ENCODE assay signal across 22 cellular contexts in the genomic region with DNA sequence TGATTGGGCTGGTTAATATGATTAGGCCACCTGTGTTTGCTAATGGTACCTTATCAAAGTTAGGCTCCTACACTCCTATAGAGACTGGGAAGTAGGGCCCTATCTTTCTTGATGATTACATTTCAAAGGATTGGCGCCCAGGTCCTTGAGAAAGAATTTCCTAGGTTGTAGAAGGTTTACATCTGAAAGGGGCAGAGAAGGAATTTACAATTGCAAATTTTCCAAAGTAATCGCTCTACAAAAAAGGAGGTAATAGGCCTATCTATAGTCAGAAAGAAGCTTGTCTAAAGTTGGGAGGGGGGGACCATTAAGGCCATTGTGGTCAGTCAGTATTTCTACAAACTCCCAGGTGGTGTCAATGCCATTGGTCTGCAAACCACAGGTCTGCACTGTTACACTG.
A peak's percentile ranks its signal among the peaks of the same experiment; 100 is the strongest.
DNase-seq lines count a peak whose midpoint lies in the region; ATAC-seq, FAIRE-seq and TF ChIP-seq lines count a peak whose summit lies in the region.
"Had no signal": no experiment of that assay in that cellular context is flagged by ENCODE, and none has a peak within 500 bp of the region (broad histone marks: within the 10 kb centered on the region; RNA-seq: fewer than 3 reads in every experiment).

No MANE protein-coding gene starts in this region.

- no peaks in the 10 kb centered on the region for H3K4me1 ChIP-seq in A549
- no peaks in the 10 kb centered on the region for H3K4me1 ChIP-seq in iPS DF 6.9 (ENCODE audit: control insufficient read depth, insufficient read depth, low read length)
- H3K4me1 ChIP-seq: Peyer's patch, SJCRH30 had no signal

- H3K36me3 Mint-ChIP-seq in T-helper 17 cell (ENCODE audit: low read depth) = no peaks in the 10 kb centered on the region

- no peaks in the 10 kb centered on the region for H3K4me1 Mint-ChIP-seq in T-helper 17 cell

- DNase-seq in A549 (ENCODE audit: low read depth in 1 of 2, low spot score in 1 of 2) (no peak), RCC 7860 (ENCODE audit: low spot score) (peak; percentile 7), choroid plexus epithelial cell (ENCODE audit: low read depth) (peak; percentile 19), iPS DF 6.9 (ENCODE audit: low read depth, low spot score) (peak; percentile 22), T-helper 17 cell (no peak), T1000 (lab: John Stamatoyannopoulos, UW) (no peak), NOMO-1 (lab: John Stamatoyannopoulos, UW; ENCODE audit: unreplicated experiment in 2 of 2) (no peak)
- DNase-seq: 8988T, GDM1, HCEC 1CT, KG1, NCI-H1105, NCI-H146, NCI-H2029 treated with DMSO at 0.1 percent for 48 hours, NCI-H510A treated with DMSO at 0.1 percent for 48 hours, NCI-H748 treated with DMSO at 0.1 percent for 48 hours, Peyer's patch, SJCRH30 had no signal

- no peak for TF ChIP-seq POLR2A in A549 (IDR thresholded peaks at IDR 0.05; ENCODE audit: low read length)

- no peak for ATAC-seq in A549
- no peak for ATAC-seq in T-helper 17 cell
- no peak for ATAC-seq in GM21723 (IDR thresholded peaks at IDR 0.05; ENCODE audit: unreplicated experiment)

- no peak overlapping the region for H3K27ac Mint-ChIP-seq in T-helper 17 cell

- H3K4me3 Mint-ChIP-seq in T-helper 17 cell = no peak overlapping the region

- H3K27me3 Mint-ChIP-seq in T-helper 17 cell = no peaks in the 10 kb centered on the region

- FAIRE-seq in A549 (lab: Jason Lieb, UNC) = peak; percentile 28
- no peak for FAIRE-seq in RCC 7860 (lab: Jason Lieb, UNC)
- FAIRE-seq: GM18507 had no signal

- no peak for TF ChIP-seq RAD21 in A549 (conservative IDR thresholded peaks at IDR 0.05 in 1 of 2, IDR thresholded peaks at IDR 0.05 in 1 of 2)

- no peak for TF ChIP-seq EP300 in A549 (IDR thresholded peaks at IDR 0.05)

- H3K4me3 ChIP-seq in A549 (no peak overlapping the region), choroid plexus epithelial cell (ENCODE audit: low read depth, low read length) (no peak overlapping the region), iPS DF 6.9 (ENCODE audit: low read length) (no peak overlapping the region)
- H3K4me3 ChIP-seq: Peyer's patch, SJCRH30 had no signal

- TF ChIP-seq CTCF in A549 (IDR thresholded peaks at IDR 0.05) (no peak), choroid plexus epithelial cell (conservative IDR thresholded peaks at IDR 0.05; ENCODE audit: low read depth, low read length) (no peak)

- no peak overlapping the region for H3K27ac ChIP-seq in A549
- H3K27ac ChIP-seq in iPS DF 6.9 (ENCODE audit: low read length) = no peak overlapping the region
- H3K27ac ChIP-seq: C4-2B, HL-60, Peyer's patch, SJCRH30 had no signal

- no peaks in the 10 kb centered on the region for H3K9me3 ChIP-seq in A549
- H3K9me3 ChIP-seq in iPS DF 6.9 (ENCODE audit: control insufficient read depth, insufficient read depth, low read length) = no peaks in the 10 kb centered on the region
- H3K9me3 ChIP-seq in T-helper 17 cell (ENCODE audit: control insufficient read depth, low read length, poor library complexity, severe bottlenecking) = no peaks in the 10 kb centered on the region
- H3K9me3 ChIP-seq: Peyer's patch, SJCRH30 had no signal

- CTCF ChIA-PET in A549 (lab: Yijun Ruan, JAX) = no interaction called here

- 70% methylated on average over 2 of the region's 2 CpGs for WGBS in A549 (ENCODE audit: missing lambda C conversion rate)
- no CpG with 5 or more reads among the region's 2 CpGs for WGBS in iPS DF 6.9 (ENCODE audit: insufficient coverage, insufficient read length)

- H3K4me2 ChIP-seq in A549 = no peak overlapping the region

- H3K27me3 ChIP-seq in iPS DF 6.9 (ENCODE audit: control insufficient read depth, insufficient read depth, low read length) = peaks cover 11% of the 10 kb centered on the region
- H3K27me3 ChIP-seq: Peyer's patch, SJCRH30 had no signal

- POLR2A ChIA-PET in A549 (lab: Yijun Ruan, JAX) = no interaction called here

- no peaks in the 10 kb centered on the region for H3K36me3 ChIP-seq in iPS DF 6.9 (ENCODE audit: control insufficient read depth, insufficient read depth, low read length)
- H3K36me3 ChIP-seq: Peyer's patch, SJCRH30 had no signal

TF ChIP-seq in A549, 52 proteins besides CTCF, POLR2A, EP300 and RAD21:
- TF ChIP-seq NPAS2 (CRISPR knock-in tag; IDR thresholded peaks at IDR 0.05; ENCODE audit: borderline replicate concordance) = no peak
- no peak for TF ChIP-seq RFX5 (IDR thresholded peaks at IDR 0.05)
- no peak for TF ChIP-seq RCOR1 (IDR thresholded peaks at IDR 0.05; ENCODE audit: low read depth, low read length)
- TF ChIP-seq HOXA7 (CRISPR knock-in tag; IDR thresholded peaks at IDR 0.05) = no peak
- TF ChIP-seq ZSCAN20 (CRISPR knock-in tag; IDR thresholded peaks at IDR 0.05) = no peak
- TF ChIP-seq, protein P1, sequence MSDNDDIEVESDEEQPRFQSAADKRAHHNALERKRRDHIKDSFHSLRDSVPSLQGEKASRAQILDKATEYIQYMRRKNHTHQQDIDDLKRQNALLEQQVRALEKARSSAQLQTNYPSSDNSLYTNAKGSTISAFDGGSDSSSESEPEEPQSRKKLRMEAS (IDR thresholded peaks at IDR 0.05) = no peak
- TF ChIP-seq BHLHE40 (IDR thresholded peaks at IDR 0.05; ENCODE audit: low read depth, low read length) = no peak
- TF ChIP-seq TP53 (CRISPR knock-in tag; IDR thresholded peaks at IDR 0.05) = no peak
- no peak for TF ChIP-seq HEYL (CRISPR knock-in tag; IDR thresholded peaks at IDR 0.05)
- TF ChIP-seq NR3C1 (IDR thresholded peaks at IDR 0.05) = no peak
- TF ChIP-seq CEBPB (IDR thresholded peaks at IDR 0.05) = no peak
- no peak for TF ChIP-seq MAZ (IDR thresholded peaks at IDR 0.05; ENCODE audit: borderline replicate concordance, low read depth, low read length)
- TF ChIP-seq, protein P2, sequence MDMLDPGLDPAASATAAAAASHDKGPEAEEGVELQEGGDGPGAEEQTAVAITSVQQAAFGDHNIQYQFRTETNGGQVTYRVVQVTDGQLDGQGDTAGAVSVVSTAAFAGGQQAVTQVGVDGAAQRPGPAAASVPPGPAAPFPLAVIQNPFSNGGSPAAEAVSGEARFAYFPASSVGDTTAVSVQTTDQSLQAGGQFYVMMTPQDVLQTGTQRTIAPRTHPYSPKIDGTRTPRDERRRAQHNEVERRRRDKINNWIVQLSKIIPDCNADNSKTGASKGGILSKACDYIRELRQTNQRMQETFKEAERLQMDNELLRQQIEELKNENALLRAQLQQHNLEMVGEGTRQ (IDR thresholded peaks at IDR 0.05) = no peak
- TF ChIP-seq ZNF302 (CRISPR knock-in tag; IDR thresholded peaks at IDR 0.05) = no peak
- no peak for TF ChIP-seq PHF8 (IDR thresholded peaks at IDR 0.05; ENCODE audit: borderline replicate concordance, low read depth)
- TF ChIP-seq, protein P3, sequence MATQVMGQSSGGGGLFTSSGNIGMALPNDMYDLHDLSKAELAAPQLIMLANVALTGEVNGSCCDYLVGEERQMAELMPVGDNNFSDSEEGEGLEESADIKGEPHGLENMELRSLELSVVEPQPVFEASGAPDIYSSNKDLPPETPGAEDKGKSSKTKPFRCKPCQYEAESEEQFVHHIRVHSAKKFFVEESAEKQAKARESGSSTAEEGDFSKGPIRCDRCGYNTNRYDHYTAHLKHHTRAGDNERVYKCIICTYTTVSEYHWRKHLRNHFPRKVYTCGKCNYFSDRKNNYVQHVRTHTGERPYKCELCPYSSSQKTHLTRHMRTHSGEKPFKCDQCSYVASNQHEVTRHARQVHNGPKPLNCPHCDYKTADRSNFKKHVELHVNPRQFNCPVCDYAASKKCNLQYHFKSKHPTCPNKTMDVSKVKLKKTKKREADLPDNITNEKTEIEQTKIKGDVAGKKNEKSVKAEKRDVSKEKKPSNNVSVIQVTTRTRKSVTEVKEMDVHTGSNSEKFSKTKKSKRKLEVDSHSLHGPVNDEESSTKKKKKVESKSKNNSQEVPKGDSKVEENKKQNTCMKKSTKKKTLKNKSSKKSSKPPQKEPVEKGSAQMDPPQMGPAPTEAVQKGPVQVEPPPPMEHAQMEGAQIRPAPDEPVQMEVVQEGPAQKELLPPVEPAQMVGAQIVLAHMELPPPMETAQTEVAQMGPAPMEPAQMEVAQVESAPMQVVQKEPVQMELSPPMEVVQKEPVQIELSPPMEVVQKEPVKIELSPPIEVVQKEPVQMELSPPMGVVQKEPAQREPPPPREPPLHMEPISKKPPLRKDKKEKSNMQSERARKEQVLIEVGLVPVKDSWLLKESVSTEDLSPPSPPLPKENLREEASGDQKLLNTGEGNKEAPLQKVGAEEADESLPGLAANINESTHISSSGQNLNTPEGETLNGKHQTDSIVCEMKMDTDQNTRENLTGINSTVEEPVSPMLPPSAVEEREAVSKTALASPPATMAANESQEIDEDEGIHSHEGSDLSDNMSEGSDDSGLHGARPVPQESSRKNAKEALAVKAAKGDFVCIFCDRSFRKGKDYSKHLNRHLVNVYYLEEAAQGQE (IDR thresholded peaks at IDR 0.05) = no peak
- no peak for TF ChIP-seq CBX8 (IDR thresholded peaks at IDR 0.05)
- TF ChIP-seq, protein P4, sequence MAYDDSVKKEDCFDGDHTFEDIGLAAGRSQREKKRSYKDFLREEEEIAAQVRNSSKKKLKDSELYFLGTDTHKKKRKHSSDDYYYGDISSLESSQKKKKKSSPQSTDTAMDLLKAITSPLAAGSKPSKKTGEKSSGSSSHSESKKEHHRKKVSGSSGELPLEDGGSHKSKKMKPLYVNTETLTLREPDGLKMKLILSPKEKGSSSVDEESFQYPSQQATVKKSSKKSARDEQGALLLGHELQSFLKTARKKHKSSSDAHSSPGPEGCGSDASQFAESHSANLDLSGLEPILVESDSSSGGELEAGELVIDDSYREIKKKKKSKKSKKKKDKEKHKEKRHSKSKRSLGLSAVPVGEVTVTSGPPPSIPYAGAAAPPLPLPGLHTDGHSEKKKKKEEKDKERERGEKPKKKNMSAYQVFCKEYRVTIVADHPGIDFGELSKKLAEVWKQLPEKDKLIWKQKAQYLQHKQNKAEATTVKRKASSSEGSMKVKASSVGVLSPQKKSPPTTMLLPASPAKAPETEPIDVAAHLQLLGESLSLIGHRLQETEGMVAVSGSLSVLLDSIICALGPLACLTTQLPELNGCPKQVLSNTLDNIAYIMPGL (CRISPR knock-in tag; IDR thresholded peaks at IDR 0.05; ENCODE audit: borderline replicate concordance) = no peak
- no peak for TF ChIP-seq JUN (IDR thresholded peaks at IDR 0.05)
- TF ChIP-seq, protein P5, sequence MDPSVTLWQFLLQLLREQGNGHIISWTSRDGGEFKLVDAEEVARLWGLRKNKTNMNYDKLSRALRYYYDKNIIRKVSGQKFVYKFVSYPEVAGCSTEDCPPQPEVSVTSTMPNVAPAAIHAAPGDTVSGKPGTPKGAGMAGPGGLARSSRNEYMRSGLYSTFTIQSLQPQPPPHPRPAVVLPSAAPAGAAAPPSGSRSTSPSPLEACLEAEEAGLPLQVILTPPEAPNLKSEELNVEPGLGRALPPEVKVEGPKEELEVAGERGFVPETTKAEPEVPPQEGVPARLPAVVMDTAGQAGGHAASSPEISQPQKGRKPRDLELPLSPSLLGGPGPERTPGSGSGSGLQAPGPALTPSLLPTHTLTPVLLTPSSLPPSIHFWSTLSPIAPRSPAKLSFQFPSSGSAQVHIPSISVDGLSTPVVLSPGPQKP (IDR thresholded peaks at IDR 0.05; ENCODE audit: low read depth, low read length) = no peak

Comparison
In these comparisons a context has a peak if more than half of its experiments do, and no peak if none do; other contexts are left out.
1. DNase-seq: peak in RCC 7860 (single experiment), choroid plexus epithelial cell (single experiment) and iPS DF 6.9 (single experiment); none in A549 (0 of 2), T-helper 17 cell (0 of 3), T1000 (single experiment) and NOMO-1 (0 of 2).